In the genomic region with DNA sequence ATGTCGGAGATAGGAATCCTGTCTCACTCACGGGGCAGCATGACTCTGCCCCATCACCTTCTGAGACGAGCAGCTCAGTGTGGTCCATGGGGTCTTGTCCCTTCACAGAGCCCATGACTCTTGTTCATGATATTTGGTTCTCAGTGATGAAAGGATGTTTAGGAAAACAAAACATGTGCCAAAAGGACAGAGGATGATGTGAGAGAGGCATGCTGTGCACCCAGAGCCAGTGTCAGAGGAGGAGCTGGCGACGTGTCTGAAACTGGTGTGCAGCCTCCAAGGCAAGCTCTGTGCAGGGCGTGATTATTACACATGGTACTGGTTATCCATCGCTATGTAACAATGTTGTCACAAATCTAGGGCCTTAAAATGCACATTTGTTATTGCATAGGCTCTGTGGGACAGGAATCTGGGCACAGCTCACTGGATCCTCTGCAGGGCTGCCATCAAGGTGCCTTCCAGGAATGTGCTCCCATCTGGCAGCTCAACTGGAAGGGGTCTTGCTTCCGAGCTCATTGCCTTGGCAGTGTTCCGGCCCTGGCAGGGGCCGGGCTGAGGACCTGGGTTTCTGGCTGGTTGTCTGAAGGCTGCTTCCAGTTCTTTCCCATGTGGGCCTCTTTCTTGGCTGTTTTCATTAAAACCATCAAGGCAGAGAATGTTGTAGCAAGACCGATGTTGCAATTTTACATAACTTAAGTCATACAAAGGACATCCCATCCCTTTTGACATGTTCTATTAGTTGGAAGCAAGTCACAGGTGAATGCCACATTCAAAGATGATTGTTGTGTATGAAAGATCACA, we compare ENCODE assay signal across 19 cellular contexts.
"Had no signal": no experiment of that assay in that cellular context is flagged by ENCODE, and none has a peak within 500 bp of the region (broad histone marks: within the 10 kb centered on the region; RNA-seq: fewer than 3 reads in every experiment).

No MANE protein-coding gene starts in this region.

- DNase-seq: KBM-7, NCI-H1092, NCI-H1105 treated with DMSO at 0.1 percent for 48 hours, NCI-H1417 treated with DMSO at 0.1 percent for 48 hours, NCI-H146, NCI-H1694 treated with DMSO at 0.1 percent for 48 hours, NCI-H1930, NCI-H2081, NCI-H2107, NCI-H2227 treated with DMSO at 0.1 percent for 48 hours, NCI-H524 treated with DMSO at 0.1 percent for 48 hours, NCI-H69, NCI-H774, Right ventricle myocardium superior, RPMI8226, SIG-M5 had no signal

- H3K36me3 ChIP-seq: SJSA1 had no signal

- H3K27me3 ChIP-seq: SJSA1 had no signal

- H3K27ac ChIP-seq: HL-60, SJSA1, SK-N-MC had no signal

- H3K4me1 ChIP-seq: SJSA1 had no signal

- H3K4me3 ChIP-seq: SJSA1, SK-N-MC had no signal
